7 cellular contexts compared by ENCODE assay signal in the genomic region with DNA sequence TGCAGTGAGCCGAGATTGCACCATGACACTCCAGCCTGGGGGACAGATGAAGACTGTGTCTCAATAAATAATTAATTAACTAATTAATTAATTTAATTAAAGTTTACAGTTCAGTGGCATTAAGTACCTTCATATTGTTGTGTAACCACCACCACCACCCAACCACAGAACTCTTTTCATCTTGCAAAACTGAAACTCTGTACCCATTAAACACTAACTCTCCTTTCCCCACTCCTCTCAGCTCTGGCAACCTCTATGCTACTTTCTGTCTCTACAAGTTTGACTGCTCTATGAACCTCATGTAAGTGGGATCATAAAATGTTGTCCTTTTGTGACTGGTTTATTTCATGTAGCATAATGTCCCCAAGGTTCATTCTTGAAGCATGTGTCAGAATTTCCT.
"Had no signal": no experiment of that assay in that cellular context is flagged by ENCODE, and none has a peak within 500 bp of the region (broad histone marks: within the 10 kb centered on the region; RNA-seq: fewer than 3 reads in every experiment).

No MANE protein-coding gene starts in this region.

- H3K4me1 Mint-ChIP-seq: IgD-negative memory B cell had no signal

- H3K9me3 Mint-ChIP-seq: IgD-negative memory B cell had no signal

- ATAC-seq: HepG2, K562 had no signal

- H3K27me3 Mint-ChIP-seq: IgD-negative memory B cell had no signal

- H3K4me3 Mint-ChIP-seq: IgD-negative memory B cell had no signal

- H3K27ac Mint-ChIP-seq: IgD-negative memory B cell had no signal

- DNase-seq: IMR-90, KBM-7, KG1 had no signal

- H3K27ac ChIP-seq: HL-60 had no signal

- H3K4me3 ChIP-seq: K562 had no signal
